In the genomic region with DNA sequence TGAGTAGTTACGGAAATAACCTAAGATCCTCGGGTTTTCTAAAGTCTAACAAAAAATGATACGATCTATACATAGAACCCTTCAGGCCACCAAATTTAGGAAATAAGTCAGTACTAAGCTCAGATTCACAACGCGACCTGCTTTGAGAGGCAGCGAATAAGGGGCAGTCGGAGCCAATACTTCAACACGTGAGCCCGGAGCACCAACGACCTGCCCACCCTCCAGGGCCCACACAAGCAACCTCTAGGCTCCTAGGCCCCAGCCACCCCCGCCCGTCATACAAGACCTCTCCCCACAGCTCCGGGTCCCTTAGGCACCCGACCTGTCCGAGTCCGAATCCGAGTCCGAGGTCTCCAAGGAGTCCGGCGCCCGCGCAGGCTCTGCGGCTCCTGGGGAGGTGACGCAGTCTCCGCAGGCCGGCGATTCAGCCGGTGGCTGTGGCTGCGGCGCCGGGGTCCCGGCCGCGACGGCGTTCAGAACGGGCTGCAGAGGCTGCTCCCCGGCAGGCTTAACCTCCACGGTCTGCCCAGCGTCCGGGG, we compare ENCODE assay signal across 8 cellular contexts. TPM values are rescaled to one million over a fixed set of nuclear protein-coding genes. Genes with fewer than 3 reads are reported as not detected.
A peak's percentile ranks its signal among the peaks of the same experiment; 100 is the strongest.
DNase-seq lines count a peak whose midpoint lies in the region; ATAC-seq and TF ChIP-seq lines count a peak whose summit lies in the region.

No MANE protein-coding gene starts in this region.

- H3K36me3 ChIP-seq in stomach smooth muscle (ENCODE audit: control insufficient read depth in 2 of 2, insufficient read depth in 2 of 2, low read length in 2 of 2), result peaks cover 0 to 4% of the 10 kb centered on the region in 2 donors

- no peak for TF ChIP-seq CTCF in fibroblast of pulmonary artery (IDR thresholded peaks at IDR 0.05; ENCODE audit: low read length, missing control alignments)
- TF ChIP-seq CTCF in neural crest cell (conservative IDR thresholded peaks at IDR 0.05), result no peak

- H3K9me3 ChIP-seq in stomach smooth muscle (ENCODE audit: control insufficient read depth in 2 of 2, low read length in 2 of 2), result no peaks in the 10 kb centered on the region

- H3K27me3 Mint-ChIP-seq in activated T-helper 1 cell treated with anti-CD3 and anti-CD28 coated beads, Interleukin-12 subunit alpha, Interleukin-12 subunit beta, Interleukin-2, Interleukin-4 antibody, amounts not matched to agents 30 ng/mL and 10 ng/mL and 1 ng/mL, durations not matched to agents 14 hours and 24 hours and 36 hours (ENCODE audit: insufficient read depth), result no peaks in the 10 kb centered on the region
- H3K27me3 Mint-ChIP-seq in neural crest cell (ENCODE audit: low read depth), result peaks cover 4% of the 10 kb centered on the region

- peak overlapping the region; percentile 82 for H3K27ac ChIP-seq in stomach smooth muscle (ENCODE audit: low read length)

- intact Hi-C loops in activated T-helper 1 cell treated with anti-CD3 and anti-CD28 coated beads, Interleukin-12 subunit alpha, Interleukin-12 subunit beta, Interleukin-2, Interleukin-4 antibody, amounts not matched to agents 30 ng/mL and 10 ng/mL and 1 ng/mL, durations not matched to agents 14 hours and 24 hours and 36 hours (cut with micrococcal nuclease), result loop anchor here (1.0 to 2.0 kb wide), 3 partner anchors 55 to 383 kb away; a partner anchor contains a TSS

- H3K4me1 Mint-ChIP-seq in activated T-helper 1 cell treated with anti-CD3 and anti-CD28 coated beads, Interleukin-12 subunit alpha, Interleukin-12 subunit beta, Interleukin-2, Interleukin-4 antibody, amounts not matched to agents 30 ng/mL and 10 ng/mL and 1 ng/mL, durations not matched to agents 14 hours and 24 hours and 36 hours (ENCODE audit: low read depth), result peaks cover 46% of the 10 kb centered on the region
- peaks cover 28% of the 10 kb centered on the region for H3K4me1 Mint-ChIP-seq in neural crest cell

- peak overlapping the region; percentile 89 for H3K4me3 Mint-ChIP-seq in activated T-helper 1 cell treated with anti-CD3 and anti-CD28 coated beads, Interleukin-12 subunit alpha, Interleukin-12 subunit beta, Interleukin-2, Interleukin-4 antibody, amounts not matched to agents 30 ng/mL and 10 ng/mL and 1 ng/mL, durations not matched to agents 14 hours and 24 hours and 36 hours
- peak overlapping the region; percentile 98 for H3K4me3 Mint-ChIP-seq in neural crest cell

- DNase-seq in A172 (ENCODE audit: low spot score) (peak; percentile 26), OCI-M2 (lab: John Stamatoyannopoulos, UW; ENCODE audit: unreplicated experiment) (peak; percentile 10), fibroblast of pulmonary artery (ENCODE audit: low read depth) (peak; percentile 40), neural crest cell (ENCODE audit: low read depth, low spot score) (peak; percentile 37)
- DNase-seq in activated T-helper 1 cell treated with anti-CD3 and anti-CD28 coated beads, Interleukin-12 subunit alpha, Interleukin-12 subunit beta, Interleukin-2, Interleukin-4 antibody, amounts not matched to agents 30 ng/mL and 10 ng/mL and 1 ng/mL, durations not matched to agents 14 hours and 24 hours and 36 hours (ENCODE audit: low spot score), result peak; percentile 40

- no peaks in the 10 kb centered on the region for H3K27me3 ChIP-seq in stomach smooth muscle (ENCODE audit: control insufficient read depth in 1 of 2, insufficient read depth in 2 of 2, low read length in 2 of 2)

- peaks cover 25% of the 10 kb centered on the region for H3K36me3 Mint-ChIP-seq in activated T-helper 1 cell treated with anti-CD3 and anti-CD28 coated beads, Interleukin-12 subunit alpha, Interleukin-12 subunit beta, Interleukin-2, Interleukin-4 antibody, amounts not matched to agents 30 ng/mL and 10 ng/mL and 1 ng/mL, durations not matched to agents 14 hours and 24 hours and 36 hours (ENCODE audit: low read depth)
- peaks cover 3% of the 10 kb centered on the region for H3K36me3 Mint-ChIP-seq in neural crest cell (ENCODE audit: low read depth)

- peak overlapping the region; percentile 84 for H3K4me3 ChIP-seq in fibroblast of pulmonary artery (replicated peaks; ENCODE audit: low read depth, low read length)
- peak overlapping the region; percentile 78 to 88 for H3K4me3 ChIP-seq in stomach smooth muscle (ENCODE audit: low read length in 2 of 2)

- H3K4me1 ChIP-seq in stomach smooth muscle (ENCODE audit: control insufficient read depth, insufficient read depth, low read length), result peaks cover 12% of the 10 kb centered on the region

- H3K9me3 Mint-ChIP-seq in activated T-helper 1 cell treated with anti-CD3 and anti-CD28 coated beads, Interleukin-12 subunit alpha, Interleukin-12 subunit beta, Interleukin-2, Interleukin-4 antibody, amounts not matched to agents 30 ng/mL and 10 ng/mL and 1 ng/mL, durations not matched to agents 14 hours and 24 hours and 36 hours, result no peaks in the 10 kb centered on the region
- no peaks in the 10 kb centered on the region for H3K9me3 Mint-ChIP-seq in neural crest cell

- H3K9ac ChIP-seq in stomach smooth muscle (ENCODE audit: low read length in 2 of 2), result peak overlapping the region; percentile 74 to 85

- H3K27ac Mint-ChIP-seq in activated T-helper 1 cell treated with anti-CD3 and anti-CD28 coated beads, Interleukin-12 subunit alpha, Interleukin-12 subunit beta, Interleukin-2, Interleukin-4 antibody, amounts not matched to agents 30 ng/mL and 10 ng/mL and 1 ng/mL, durations not matched to agents 14 hours and 24 hours and 36 hours, result peak overlapping the region; percentile 97
- H3K27ac Mint-ChIP-seq in neural crest cell (ENCODE audit: unreplicated experiment), result peak overlapping the region; percentile 97

- ATAC-seq in GM18511 (IDR thresholded peaks at IDR 0.05; ENCODE audit: unreplicated experiment) (peak; percentile 69), HG03045 (IDR thresholded peaks at IDR 0.05; ENCODE audit: unreplicated experiment) (peak; percentile 70)

RNA-seq across cellular contexts. Expression of a gene that starts 0.6 kb away (rescaled TPM):
- 10.1 and 11.1 TPM in 2 replicates for total RNA-seq in A172 (2014; rRNA removed; shearing (Covaris generic))
- 39.7 and 43.8 TPM in 2 replicates for total RNA-seq in activated T-helper 1 cell treated with anti-CD3 and anti-CD28 coated beads, Interleukin-12 subunit alpha, Interleukin-12 subunit beta, Interleukin-2, Interleukin-4 antibody, amounts not matched to agents 30 ng/mL and 10 ng/mL and 1 ng/mL, durations not matched to agents 14 hours and 24 hours and 36 hours
- 26.8 and 28.4 TPM in 2 replicates for total RNA-seq in neural crest cell

Comparison
In these comparisons a context has a peak if more than half of its experiments do, and no peak if none do; other contexts are left out.
1. Peak in every context shown above with its lines: DNase-seq, ATAC-seq, H3K4me3 ChIP-seq and H3K27ac ChIP-seq.